Comparison of ENCODE assay signal across 8 cellular contexts in the genomic region with DNA sequence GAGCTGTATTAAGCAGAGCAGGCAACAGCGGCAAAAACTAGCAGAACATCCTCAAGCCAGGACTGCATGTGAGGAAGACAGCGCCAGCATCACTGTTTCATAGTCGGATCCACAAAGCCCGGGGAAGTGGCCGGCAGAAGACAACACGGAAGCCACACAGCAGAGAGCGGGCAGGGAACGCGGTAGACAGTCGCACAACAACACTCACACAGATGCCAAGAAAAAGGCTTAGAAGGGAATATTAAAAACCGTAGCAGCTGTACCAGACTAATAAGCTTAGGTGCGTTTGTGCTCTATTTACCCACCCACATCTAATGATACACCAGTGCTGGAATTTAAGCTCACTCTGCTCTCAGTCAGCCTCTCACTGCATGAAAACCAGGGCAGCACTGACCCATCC. TPM values are rescaled to one million over a fixed set of nuclear protein-coding genes. Genes with fewer than 3 reads are reported as not detected.
DNase-seq lines count a peak whose midpoint lies in the region; ATAC-seq, FAIRE-seq and TF ChIP-seq lines count a peak whose summit lies in the region.

No MANE protein-coding gene starts in this region.

- BruUV-seq in HepG2 (replicated peaks; lab: Mats Ljungman, UMichigan) = no TSS peak

- H3K36me3 Mint-ChIP-seq in activated T-cell treated with anti-CD3 and anti-CD28 coated beads, Interleukin-2, amount 50 U/mL, for 4 hours (ENCODE audit: insufficient read depth) = no peaks in the 10 kb centered on the region

- peak overlapping the region; percentile 15 for H3K4me3 ChIP-seq in astrocyte of the spinal cord (ENCODE audit: low read depth, low read length)
- H3K4me3 ChIP-seq in HepG2 (replicated peaks in 1 of 3; ENCODE audit: insufficient read depth in 1 of 3, low read depth in 2 of 3, low read length in 3 of 3) = peak overlapping the region in 2 of 3 experiments; percentile 10 to 34; a peak in 1 of 6 replicates

- POLR2A ChIA-PET in HepG2 (lab: Yijun Ruan, JAX) = no interaction called here

- FAIRE-seq in HepG2 (lab: Jason Lieb, UNC) = no peak

- TF ChIP-seq CTCF in astrocyte of the spinal cord (IDR thresholded peaks at IDR 0.05; ENCODE audit: low read depth, low read length) = no peak
- TF ChIP-seq CTCF in HepG2 (CRISPR knock-in tag; IDR thresholded peaks at IDR 0.05) = no peak

- H3K4me2 ChIP-seq in HepG2 (ENCODE audit: low read depth, low read length) = peak overlapping the region; percentile 56

- H3K36me3 ChIP-seq in HepG2 (replicated peaks in 1 of 2; ENCODE audit: control insufficient read depth in 1 of 2, insufficient read depth in 2 of 2, low read length in 2 of 2) = no peaks in the 10 kb centered on the region

- H3K79me2 ChIP-seq in HepG2 (ENCODE audit: insufficient read depth, low read length) = no peaks in the 10 kb centered on the region

- DNase-seq in activated T-cell treated with anti-CD3 and anti-CD28 coated beads, Interleukin-2, amount 50 U/mL, for 4 hours = no peak
- DNase-seq in activated T-cell treated with anti-CD3 and anti-CD28 coated beads for 4 hours (no peak), astrocyte of the spinal cord (ENCODE audit: low read depth, low spot score) (no peak), HepG2 (ENCODE audit: low spot score) (no peak), LoVo (ENCODE audit: low spot score) (no peak), iPS-NIHi7 (ENCODE audit: extremely low spot score) (no peak)
- no peak for DNase-seq in stimulated activated naive CD4-positive, alpha-beta T cell treated with Interleukin-2 at 50 U/mL for 16 hours (lab: John Stamatoyannopoulos, UW)

- TF ChIP-seq EP300 in HepG2 (IDR thresholded peaks at IDR 0.05; ENCODE audit: low read depth in 2 of 2, low read length in 2 of 2) = no peak
- TF ChIP-seq EP300 in HepG2 (CRISPR knock-in tag; IDR thresholded peaks at IDR 0.05; ENCODE audit: borderline replicate concordance) = no peak

- CTCF ChIA-PET in HepG2 (lab: Yijun Ruan, JAX; ENCODE audit: low intra/inter-chr PET ratio, low total read pairs) = no interaction called here

- H2AFZ ChIP-seq in HepG2 (ENCODE audit: low read length) = no peak overlapping the region

- H3K4me1 Mint-ChIP-seq in activated T-cell treated with anti-CD3 and anti-CD28 coated beads, Interleukin-2, amount 50 U/mL, for 4 hours (ENCODE audit: low read depth) = peaks cover 33% of the 10 kb centered on the region

- intact Hi-C loops in HepG2 (cut with micrococcal nuclease; ENCODE audit: unreplicated experiment) = no loop called here

- no peak for TF ChIP-seq POLR2A in HepG2 (IDR thresholded peaks at IDR 0.05; ENCODE audit: insufficient read depth in 1 of 2, low read depth in 2 of 2, low read length in 2 of 2)

- H3K9me3 ChIP-seq in HepG2 (ENCODE audit: low read length) = no peaks in the 10 kb centered on the region

- no peaks in the 10 kb centered on the region; the same call in 1 of the 2 replicates for H4K20me1 ChIP-seq in HepG2 (ENCODE audit: insufficient read depth, low read length)

- in situ Hi-C loops in astrocyte of the spinal cord (cut with HindIII; ENCODE audit: low sequenced_read_pairs) (no loop called here), HepG2 (cut with HindIII; ENCODE audit: extremely low pct_ligation_motif_present, low pct_unique_long_range_greater_than_20kb) (no loop called here)

- H3K27ac ChIP-seq in HepG2 (ENCODE audit: extremely low read length, insufficient read depth, low read length) = no peak overlapping the region
- H3K27ac ChIP-seq in temporal lobe (ENCODE audit: low read depth, low read length) = peak overlapping the region; percentile 78

- TF ChIP-seq RAD21 in HepG2 (CRISPR knock-in tag; IDR thresholded peaks at IDR 0.05) = no peak

- 5% methylated on average over 8 of the region's 12 CpGs for WGBS in HepG2 (ENCODE audit: low lambda C conversion rate)

- peak; percentile 51 to 61 for ATAC-seq in activated T-cell treated with anti-CD3 and anti-CD28 coated beads, Interleukin-2, amount 50 U/mL, for 4 hours
- peak; percentile 23 for ATAC-seq in HepG2

- H3K4me1 ChIP-seq in HepG2 (ENCODE audit: insufficient read depth, low read length) = peaks cover 19% of the 10 kb centered on the region

- H3K27me3 ChIP-seq in HepG2 (ENCODE audit: control insufficient read depth in 1 of 2, insufficient read depth in 2 of 2, low read length in 2 of 2) = peaks cover 15 to 65% of the 10 kb centered on the region in 2 experiments

- H3K9ac ChIP-seq in HepG2 (ENCODE audit: insufficient read depth, low read depth, low read length) = no peak overlapping the region

- H3K4me3 Mint-ChIP-seq in activated T-cell treated with anti-CD3 and anti-CD28 coated beads, Interleukin-2, amount 50 U/mL, for 4 hours = peak overlapping the region; percentile 67

- H3K9me3 Mint-ChIP-seq in activated T-cell treated with anti-CD3 and anti-CD28 coated beads, Interleukin-2, amount 50 U/mL, for 4 hours = no peaks in the 10 kb centered on the region

- no peaks in the 10 kb centered on the region for H3K27me3 Mint-ChIP-seq in activated T-cell treated with anti-CD3 and anti-CD28 coated beads, Interleukin-2, amount 50 U/mL, for 4 hours (ENCODE audit: low read depth)

TF ChIP-seq in HepG2, 621 proteins besides CTCF, POLR2A, EP300 and RAD21 (continues in another document):
- TF ChIP-seq MYC (CRISPR knock-in tag; IDR thresholded peaks at IDR 0.05; ENCODE audit: borderline replicate concordance) (no peak), THAP11 (CRISPR knock-in tag; IDR thresholded peaks at IDR 0.05) (no peak), GPN1 (CRISPR knock-in tag; IDR thresholded peaks at IDR 0.05; ENCODE audit: borderline replicate concordance) (no peak), ZSCAN31 (CRISPR knock-in tag; IDR thresholded peaks at IDR 0.05; ENCODE audit: low read depth) (0 out of 2 replicates have a peak, but pooled peaks have one; percentile 40), MTA1 (CRISPR knock-in tag; IDR thresholded peaks at IDR 0.05; ENCODE audit: borderline replicate concordance) (no peak), SETDB1 (CRISPR knock-in tag; IDR thresholded peaks at IDR 0.05; ENCODE audit: borderline replicate concordance) (no peak), TGIF2 (CRISPR knock-in tag; IDR thresholded peaks at IDR 0.05) (no peak), CCDC6 (CRISPR knock-in tag; IDR thresholded peaks at IDR 0.05) (no peak)

RNA-seq across cellular contexts. Expression of a gene that starts 16.0 kb away (rescaled TPM):
- total RNA-seq in activated T-cell treated with anti-CD3 and anti-CD28 coated beads, Interleukin-2, amount 50 U/mL, for 4 hours = 10 to 100 TPM in 1 of 3 donors, 1 to 10 TPM in 2; 7.0 to 10.1 (median 7.1) TPM
- 0.22 and 0.24 TPM in 2 replicates for total RNA-seq in HepG2 (2016; rRNA removed; fragmentation: Illumina TruSeq; extraction: Trizol)
- not detected in 2 replicates for total RNA-seq in HepG2 (2016; cell fraction: cytosol; rRNA removed; fragmentation: Illumina TruSeq; extraction: Trizol; ENCODE audit: low read depth)
- 0.13 and 0.19 TPM in 2 replicates for total RNA-seq in HepG2 (2016; cell fraction: insoluble cytoplasmic fraction; rRNA removed; fragmentation: Illumina TruSeq; extraction: Trizol)
- 0.14 and 0.22 TPM in 2 replicates for total RNA-seq in HepG2 (2016; cell fraction: membrane; rRNA removed; fragmentation: Illumina TruSeq; extraction: Trizol)
- total RNA-seq in HepG2 (2016; cell fraction: nucleus; rRNA removed; fragmentation: Illumina TruSeq; extraction: Trizol) = 0.25 TPM in 1 of 2 replicates, not detected in the other
- 0.12 and 0.30 TPM in 2 replicates for polyA plus RNA-seq in HepG2 (2011; rRNA removed)
- 0.09 TPM in 2 replicates for polyA plus RNA-seq in HepG2 (2011; cell fraction: cytosol; rRNA removed)
- 0.69 and 1.4 TPM in 2 replicates for polyA plus RNA-seq in HepG2 (2011; cell fraction: nucleus; rRNA removed)
- polyA plus RNA-seq in HepG2 (2012) = 0.04 and 0.31 TPM in 2 replicates
- 0.03 and 0.14 TPM in 2 replicates for polyA plus RNA-seq in HepG2 (2016; cell fraction: cytosol; fragmentation: Illumina TruSeq; extraction: Trizol; ENCODE audit: low read depth)
- 0.22 and 0.24 TPM in 2 replicates for polyA plus RNA-seq in HepG2 (2016; cell fraction: insoluble cytoplasmic fraction; fragmentation: Illumina TruSeq; extraction: Trizol; ENCODE audit: low read depth)
- polyA plus RNA-seq in HepG2 (2016; cell fraction: membrane; fragmentation: Illumina TruSeq; extraction: Trizol; ENCODE audit: low read depth) = not detected in 2 replicates
- 0.19 and 0.61 TPM in 2 replicates for polyA plus RNA-seq in HepG2 (2016; cell fraction: nucleus; fragmentation: Illumina TruSeq; extraction: Trizol; ENCODE audit: insufficient read depth, low read depth)
- 0.72 and 3.2 TPM in 2 replicates for polyA minus RNA-seq in HepG2 (2011; rRNA and poly(A)+ RNA removed; ENCODE audit: low replicate concordance)
- 0.26 TPM in 1 of 2 replicates, not detected in the other for polyA minus RNA-seq in HepG2 (2011; cell fraction: cytosol; rRNA and poly(A)+ RNA removed)
- polyA minus RNA-seq in HepG2 (2011; cell fraction: nucleus; rRNA and poly(A)+ RNA removed) = 0.52 TPM in 1 of 2 replicates, not detected in the other
- 5.7 TPM for total RNA-seq in temporal lobe

RNA-seq across cellular contexts. Expression of a gene that starts 16.3 kb away (rescaled TPM):
- not detected for total RNA-seq in activated T-cell treated with anti-CD3 and anti-CD28 coated beads, Interleukin-2, amount 50 U/mL, for 4 hours
- not detected in 2 replicates for total RNA-seq in HepG2 (2016; rRNA removed; fragmentation: Illumina TruSeq; extraction: Trizol)
- not detected in 2 replicates for total RNA-seq in HepG2 (2016; cell fraction: cytosol; rRNA removed; fragmentation: Illumina TruSeq; extraction: Trizol; ENCODE audit: low read depth)
- not detected in 2 replicates for total RNA-seq in HepG2 (2016; cell fraction: insoluble cytoplasmic fraction; rRNA removed; fragmentation: Illumina TruSeq; extraction: Trizol)
- total RNA-seq in HepG2 (2016; cell fraction: membrane; rRNA removed; fragmentation: Illumina TruSeq; extraction: Trizol) = not detected in 2 replicates
- total RNA-seq in HepG2 (2016; cell fraction: nucleus; rRNA removed; fragmentation: Illumina TruSeq; extraction: Trizol) = not detected in 2 replicates
- polyA plus RNA-seq in HepG2 (2011; rRNA removed) = 0.07 TPM in 1 of 2 replicates, not detected in the other
- polyA plus RNA-seq in HepG2 (2011; cell fraction: cytosol; rRNA removed) = 0.07 TPM in 1 of 2 replicates, not detected in the other
- 0.29 TPM in 1 of 2 replicates, not detected in the other for polyA plus RNA-seq in HepG2 (2011; cell fraction: nucleus; rRNA removed)
- polyA plus RNA-seq in HepG2 (2012) = not detected in 2 replicates
- not detected in 2 replicates for polyA plus RNA-seq in HepG2 (2016; cell fraction: cytosol; fragmentation: Illumina TruSeq; extraction: Trizol; ENCODE audit: low read depth)
- not detected in 2 replicates for polyA plus RNA-seq in HepG2 (2016; cell fraction: insoluble cytoplasmic fraction; fragmentation: Illumina TruSeq; extraction: Trizol; ENCODE audit: low read depth)
- polyA plus RNA-seq in HepG2 (2016; cell fraction: membrane; fragmentation: Illumina TruSeq; extraction: Trizol; ENCODE audit: low read depth) = not detected in 2 replicates
- polyA plus RNA-seq in HepG2 (2016; cell fraction: nucleus; fragmentation: Illumina TruSeq; extraction: Trizol; ENCODE audit: insufficient read depth, low read depth) = not detected in 2 replicates
- not detected in 2 replicates for polyA minus RNA-seq in HepG2 (2011; rRNA and poly(A)+ RNA removed; ENCODE audit: low replicate concordance)
- polyA minus RNA-seq in HepG2 (2011; cell fraction: cytosol; rRNA and poly(A)+ RNA removed) = not detected in 2 replicates
- not detected in 2 replicates for polyA minus RNA-seq in HepG2 (2011; cell fraction: nucleus; rRNA and poly(A)+ RNA removed)
- not detected for total RNA-seq in temporal lobe
